In the genomic region with DNA sequence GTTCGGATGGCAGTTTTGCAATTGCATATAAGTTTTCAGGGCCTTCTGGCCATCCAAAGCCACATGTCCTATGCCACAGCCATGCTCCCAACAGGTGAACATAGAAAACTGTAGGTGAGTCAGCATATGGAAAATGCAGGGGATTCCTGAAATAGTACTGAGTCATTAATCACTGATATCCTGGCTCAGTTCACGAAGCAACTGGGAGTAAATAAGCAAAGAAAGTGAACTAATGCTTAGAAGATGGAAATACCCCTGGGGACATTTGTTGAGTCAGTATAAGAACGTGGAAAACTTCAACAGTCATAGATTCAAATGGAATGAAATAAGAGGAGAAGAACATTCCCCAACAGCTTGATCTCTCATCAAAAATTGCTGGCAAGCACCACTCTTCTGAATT, we compare ENCODE assay signal across 9 cellular contexts.
DNase-seq lines count a peak whose midpoint lies in the region; ATAC-seq, FAIRE-seq and TF ChIP-seq lines count a peak whose summit lies in the region.
"Had no signal": no experiment of that assay in that cellular context is flagged by ENCODE, and none has a peak within 500 bp of the region (broad histone marks: within the 10 kb centered on the region; RNA-seq: fewer than 3 reads in every experiment).

No MANE protein-coding gene starts in this region.

- peak; percentile 91 for FAIRE-seq in RCC 7860 (lab: Jason Lieb, UNC)
- FAIRE-seq: GM19239 had no signal

- no peak for ATAC-seq in GM18505 (IDR thresholded peaks at IDR 0.05; ENCODE audit: unreplicated experiment)

- DNase-seq in EH (ENCODE audit: low read depth) (peak; percentile 97), RCC 7860 (ENCODE audit: low spot score) (peak; percentile 97), fibroblast of gingiva (ENCODE audit: low read depth) (peak; percentile 93), pulmonary artery endothelial cell (ENCODE audit: low read depth, low spot score) (peak; percentile 44), SIG-M5 (lab: John Stamatoyannopoulos, UW) (no peak), SKM-1 (lab: John Stamatoyannopoulos, UW; ENCODE audit: unreplicated experiment) (no peak)
- DNase-seq in activated naive CD4-positive, alpha-beta T cell treated with anti-CD3 and anti-CD28 coated beads, Interleukin-2, amount 50 U/mL, for 16 hours = no peak

- TF ChIP-seq POLR2A in GM18505 (IDR thresholded peaks at IDR 0.05; ENCODE audit: borderline replicate concordance, extremely low read depth, insufficient read depth, insufficient read length) = no peak

Comparison
In these comparisons a context has a peak if more than half of its experiments do, and no peak if none do; other contexts are left out.
1. DNase-seq: peak in EH (single experiment), RCC 7860 (single experiment), fibroblast of gingiva (single experiment) and pulmonary artery endothelial cell (single experiment); none in activated naive CD4-positive, alpha-beta T cell treated with anti-CD3 and anti-CD28 coated beads, Interleukin-2, amount 50 U/mL, for 16 hours (single experiment), SIG-M5 (single experiment) and SKM-1 (single experiment).